ENCODE assay signal across 12 cellular contexts in the genomic region with DNA sequence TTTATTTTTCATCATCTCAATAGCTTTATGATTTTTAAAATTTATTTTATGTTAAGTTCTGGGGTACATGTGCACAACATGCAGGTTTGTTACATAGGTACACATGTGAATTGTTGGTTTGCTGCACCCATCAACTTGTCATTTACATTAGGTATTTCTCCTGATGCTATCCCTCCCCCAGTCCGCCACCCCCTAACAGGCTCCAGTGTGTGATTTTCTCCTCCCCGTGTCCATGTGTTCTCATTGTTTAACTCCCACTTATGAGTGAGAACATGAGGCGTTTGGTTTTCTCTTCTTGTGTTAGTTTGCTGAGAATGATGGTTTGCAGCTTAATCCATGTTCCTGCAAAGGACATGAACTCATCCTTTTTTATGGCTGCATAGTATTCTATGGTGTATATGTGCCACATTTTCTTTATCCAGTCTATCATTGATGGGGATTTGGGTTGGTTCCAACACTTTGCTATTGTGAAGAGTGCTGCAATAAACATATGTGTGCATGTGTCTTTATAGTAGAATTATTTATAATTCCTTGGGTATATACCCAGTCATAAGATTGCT. TPM values are rescaled to one million over a fixed set of nuclear protein-coding genes. Genes with fewer than 3 reads are reported as not detected.
DNase-seq lines count a peak whose midpoint lies in the region; ATAC-seq, FAIRE-seq and TF ChIP-seq lines count a peak whose summit lies in the region.
"Not testable (repeated sequence)": the region's sequence is repeated elsewhere in the genome, so short reads cannot be mapped to it uniquely, and the experiment has no call there.
"Had no signal": no experiment of that assay in that cellular context is flagged by ENCODE, and none has a peak within 500 bp of the region (broad histone marks: within the 10 kb centered on the region; RNA-seq: fewer than 3 reads in every experiment).

No MANE protein-coding gene starts in this region.

- H3K27me3 ChIP-seq in GM12878 (replicated peaks in 1 of 2; ENCODE audit: control insufficient read depth in 2 of 2, insufficient read depth in 2 of 2, low read length in 1 of 2); neutrophil: not testable (repeated sequence)

- H3K9me3 ChIP-seq in HEK293 (ENCODE audit: control insufficient read depth, insufficient read depth, low read depth, low read length); GM12878 (replicated peaks; ENCODE audit: control insufficient read depth, insufficient read depth, low read length); neutrophil: not testable (repeated sequence)

- H3K9ac ChIP-seq in GM12878 (ENCODE audit: control insufficient read depth, insufficient read depth, low read length) = not testable (repeated sequence)

- H3K4me3 ChIP-seq in HEK293 (ENCODE audit: low read depth, low read length); GM12878; neutrophil (ENCODE audit: low read depth in 1 of 2, low read length in 1 of 2): not testable (repeated sequence)

- in situ Hi-C loops in GM12878 (cut with MboI) = loop anchor here (25.0 kb wide), 1 partner anchor 1715 kb away; no protein-coding TSS in a partner anchor

- 100% methylated on average over 3 of the region's 3 CpGs for WGBS in GM12878 (ENCODE audit: insufficient coverage, insufficient replicate concordance, low lambda C conversion rate, missing lambda C conversion rate)

- peak overlapping the region in 5 of 7 donors; percentile 10 to 75 (median 58) for H3K27ac Mint-ChIP-seq in CD14-positive monocyte
- peak overlapping the region; percentile 73 for H3K27ac Mint-ChIP-seq in central memory CD8-positive, alpha-beta T cell (ENCODE audit: low read depth)
- peak overlapping the region; percentile 33 to 97 (median 90) for H3K27ac Mint-ChIP-seq in immature natural killer cell
- peak overlapping the region; percentile 97 to 99 for H3K27ac Mint-ChIP-seq in natural killer cell

- H3K36me3 ChIP-seq in HEK293 (ENCODE audit: control insufficient read depth in 2 of 2, insufficient read depth in 1 of 2, low read length in 2 of 2) = not testable (repeated sequence)
- peaks cover 26 to 44% of the 10 kb centered on the region in 2 experiments for H3K36me3 ChIP-seq in GM12878 (ENCODE audit: control insufficient read depth in 2 of 2, insufficient read depth in 2 of 2, low read length in 1 of 2)
- H3K36me3 ChIP-seq in neutrophil = peaks cover 58% of the 10 kb centered on the region

- POLR2A ChIA-PET in HEK293 (lab: Yijun Ruan, JAX); GM12878 (lab: Charles Lee): not testable (repeated sequence)

- TF ChIP-seq CTCF in CD14-positive monocyte (IDR thresholded peaks at IDR 0.05); HEK293 (tag by site-specific recombination; IDR thresholded peaks at IDR 0.05); GM12878 (IDR thresholded peaks at IDR 0.05 in 2 of 3, conservative IDR thresholded peaks at IDR 0.05 in 1 of 3; ENCODE audit: control insufficient read depth in 2 of 3, extremely low read depth in 1 of 3, insufficient read depth in 1 of 3, low read depth in 3 of 3, low read length in 3 of 3); natural killer cell (IDR thresholded peaks at IDR 0.05); neutrophil (IDR thresholded peaks at IDR 0.05): not testable (repeated sequence)

- intact Hi-C loops in CD14-positive monocyte (cut with micrococcal nuclease); GM12878 (cut with micrococcal nuclease; ENCODE audit: unreplicated experiment); natural killer cell (cut with micrococcal nuclease): not testable (repeated sequence)

- not testable (repeated sequence) for H3K4me2 ChIP-seq in GM12878 (ENCODE audit: control insufficient read depth, insufficient read depth)

- TF ChIP-seq RAD21 in GM12878 (IDR thresholded peaks at IDR 0.05; ENCODE audit: insufficient read depth, low read depth, low read length) = not testable (repeated sequence)

- H3K9me3 Mint-ChIP-seq in CD14-positive monocyte (peaks cover 2 to 16% (median 6%) of the 10 kb centered on the region in 7 donors), immature natural killer cell (peaks cover 0 to 20% (median 8%) of the 10 kb centered on the region in 6 donors)
- peaks cover 15% of the 10 kb centered on the region for H3K9me3 Mint-ChIP-seq in central memory CD8-positive, alpha-beta T cell
- not testable (repeated sequence) for H3K9me3 Mint-ChIP-seq in natural killer cell

- TF ChIP-seq POLR2A in GM12891 (IDR thresholded peaks at IDR 0.05; ENCODE audit: low read depth, low read length) = peak; percentile 54; the same call in 1 of the 2 replicates
- TF ChIP-seq POLR2A in GM12878 (IDR thresholded peaks at IDR 0.05; ENCODE audit: low read depth, low read length) = not testable (repeated sequence)

- ATAC-seq in GM12878; central memory CD8-positive, alpha-beta T cell (replicated peaks; ENCODE audit: extremely low read depth, poor library complexity, severe bottlenecking); natural killer cell: not testable (repeated sequence)

- H3K79me2 ChIP-seq in GM12878 (ENCODE audit: control insufficient read depth, insufficient read depth, low read length) = peaks cover 14% of the 10 kb centered on the region

- TF ChIP-seq EP300 in GM12878 (IDR thresholded peaks at IDR 0.05; ENCODE audit: borderline replicate concordance in 1 of 2, control insufficient read depth in 1 of 2, low read depth in 2 of 2, low read length in 2 of 2) = not testable (repeated sequence)

- not testable (repeated sequence) for H3K4me3 Mint-ChIP-seq in CD14-positive monocyte; central memory CD8-positive, alpha-beta T cell
- H3K4me3 Mint-ChIP-seq in immature natural killer cell = peak overlapping the region in 2 of 5 donors; percentile 30 to 42
- peak overlapping the region; percentile 49 for H3K4me3 Mint-ChIP-seq in natural killer cell

- not testable (repeated sequence) for H3K4me1 ChIP-seq in HEK293 (ENCODE audit: control insufficient read depth, insufficient read depth, low read length); GM12878 (ENCODE audit: control insufficient read depth, insufficient read depth, low read length); neutrophil (ENCODE audit: control insufficient read depth in 1 of 2, insufficient read depth in 1 of 2, low read depth in 1 of 2, low read length in 1 of 2)

- H4K20me1 ChIP-seq in GM12878 (ENCODE audit: control insufficient read depth, insufficient read depth) = not testable (repeated sequence)

- not testable (repeated sequence) for H3K27me3 Mint-ChIP-seq in CD14-positive monocyte (ENCODE audit: low read depth in 3 of 3); central memory CD8-positive, alpha-beta T cell; immature natural killer cell (ENCODE audit: low read depth in 3 of 3); natural killer cell (ENCODE audit: low read depth in 2 of 2)

- H3K36me3 Mint-ChIP-seq in CD14-positive monocyte (peaks cover 93 to 95% of the 10 kb centered on the region in 2 donors), immature natural killer cell (peaks cover 85 to 96% (median 89%) of the 10 kb centered on the region in 3 donors), natural killer cell (peaks cover 86% of the 10 kb centered on the region)
- peaks cover 65% of the 10 kb centered on the region for H3K36me3 Mint-ChIP-seq in central memory CD8-positive, alpha-beta T cell (ENCODE audit: insufficient read depth)

- RAD21 ChIA-PET in GM12878 (lab: Charles Lee; ENCODE audit: unreplicated experiment) = not testable (repeated sequence)

- H2AFZ ChIP-seq in GM12878 (ENCODE audit: control insufficient read depth, low read depth, low read length) = not testable (repeated sequence)

- BruUV-seq in GM12878 (replicated peaks; lab: Mats Ljungman, UMichigan) = not testable (repeated sequence)

- CTCF ChIA-PET in HEK293 (lab: Yijun Ruan, JAX) = interaction anchor here (0.8 kb wide), 1 partner anchor 19 kb away, joined by 5 read pairs; no protein-coding TSS in a partner anchor
- CTCF ChIA-PET in GM12878 (lab: Yijun Ruan, JAX) = not testable (repeated sequence)

- SMC1A ChIA-PET in GM12878 (lab: Charles Lee; ENCODE audit: uncharacterized antibody, unreplicated experiment) = interaction anchor here (1.5 to 1.9 kb wide), 2 partner anchors 11 to 42 kb away, joined by 3 to 6 read pairs; no protein-coding TSS in a partner anchor

- peak; percentile 57 for FAIRE-seq in GM12891 (lab: Jason Lieb, UNC)
- not testable (repeated sequence) for FAIRE-seq in GM12878 (lab: Jason Lieb, UNC)

- not testable (repeated sequence) for DNase-seq in CD14-positive monocyte (ENCODE audit: low spot score); GM12891 (ENCODE audit: insufficient read length, low spot score); GM12878 (ENCODE audit: low read depth, low spot score); central memory CD8-positive, alpha-beta T cell (ENCODE audit: low spot score in 2 of 2); immature natural killer cell; natural killer cell

- H3K27ac ChIP-seq in HEK293 (ENCODE audit: extremely low read depth, low read depth, low read length); GM12878 (ENCODE audit: control insufficient read depth, insufficient read depth): not testable (repeated sequence)
- peak overlapping the region; percentile 63 for H3K27ac ChIP-seq in neutrophil

- not testable (repeated sequence) for H3K4me1 Mint-ChIP-seq in CD14-positive monocyte
- H3K4me1 Mint-ChIP-seq in central memory CD8-positive, alpha-beta T cell = peaks cover 73% of the 10 kb centered on the region
- H3K4me1 Mint-ChIP-seq in immature natural killer cell = peaks cover 87 to 99% of the 10 kb centered on the region in 2 donors
- H3K4me1 Mint-ChIP-seq in natural killer cell = peaks cover 94 to 95% of the 10 kb centered on the region in 2 donors

RNA-seq across cellular contexts. Expression of a gene that starts 32.7 kb away (rescaled TPM):
- polyA plus RNA-seq in CD14-positive monocyte (100 to 1,000 TPM; 351 to 403 TPM), GM12878 (2011; rRNA removed) (804 and 985 TPM in 2 replicates), GM12878 (2014; fragmentation: Illumina TruSeq; extraction: Trizol) (466 and 545 TPM in 2 replicates), GM12878 (2014; fragmentation: Nextera tagmentation; extraction: Ambion mirVana) (100 to 1,000 TPM; 410 to 617 TPM), GM12878 (2014; rRNA removed) (283 and 353 TPM in 2 replicates), GM12878 (2016; fragmentation: Nextera tagmentation; extraction: Ambion mirVana) (100 to 1,000 TPM; 229 to 238 TPM), immature natural killer cell (100 to 1,000 TPM; 494 to 692 (median 535) TPM)
- 207 TPM for polyA plus RNA-seq in GM12891 (2012; ENCODE audit: low read depth, missing spikeins)
- 397 and 442 TPM in 2 replicates for total RNA-seq in GM12878 (2013; cell fraction: nucleolus; rRNA removed)
- total RNA-seq in GM12878 (2014; rRNA removed) (270 and 329 TPM in 2 replicates), GM12878 (2014; rRNA removed; fragmentation: Illumina TruSeq; extraction: Trizol) (371 and 378 TPM in 2 replicates), GM12878 (2021) (319 and 335 TPM in 2 replicates), natural killer cell (100 to 1,000 TPM; 307 to 368 (median 333) TPM)
- 166 TPM for polyA plus RNA-seq in GM12878 (2011; ENCODE audit: low read depth)
- 433 and 504 TPM in 2 replicates for polyA plus RNA-seq in GM12878 (2011; cell fraction: cytosol; rRNA removed)
- 396 and 451 TPM in 2 replicates for polyA plus RNA-seq in GM12878 (2011; cell fraction: nucleus; rRNA removed)
- 204 and 209 TPM in 2 replicates for polyA plus RNA-seq in GM12878 (2012)
- 394 and 411 TPM in 2 replicates for polyA minus RNA-seq in GM12878 (2011; rRNA and poly(A)+ RNA removed)
- polyA minus RNA-seq in GM12878 (2011; cell fraction: cytosol; rRNA and poly(A)+ RNA removed) = 150 and 184 TPM in 2 replicates
- polyA minus RNA-seq in GM12878 (2011; cell fraction: nucleus; rRNA and poly(A)+ RNA removed) = 97.7 and 128 TPM in 2 replicates
- total RNA-seq: A673, Caco-2, Calu3 had no signal
- polyA plus RNA-seq: BJ had no signal
